ENCODE assay signal across 30 cellular contexts in the genomic region with DNA sequence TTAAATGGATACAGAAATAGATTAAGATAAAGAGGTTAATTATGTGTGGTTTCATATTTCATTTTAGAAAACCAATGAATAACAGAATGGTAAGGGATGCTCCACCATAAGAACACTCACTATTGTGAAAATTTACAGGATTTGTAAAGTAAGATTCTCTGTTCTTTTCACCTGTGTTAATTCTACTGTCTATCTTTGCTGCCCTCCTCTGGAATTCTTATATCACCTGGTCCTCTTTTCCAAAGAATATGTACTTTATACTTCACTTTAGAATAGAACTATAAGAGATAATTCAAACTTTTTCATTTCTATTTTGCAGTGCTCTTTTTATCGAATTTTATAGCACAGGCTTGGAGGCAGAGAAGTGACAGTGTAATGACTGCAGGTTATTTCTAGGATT.
A peak's percentile ranks its signal among the peaks of the same experiment; 100 is the strongest.
DNase-seq lines count a peak whose midpoint lies in the region; ATAC-seq and TF ChIP-seq lines count a peak whose summit lies in the region.
"Had no signal": no experiment of that assay in that cellular context is flagged by ENCODE, and none has a peak within 500 bp of the region (broad histone marks: within the 10 kb centered on the region; RNA-seq: fewer than 3 reads in every experiment).

No MANE protein-coding gene starts in this region.

- H3K9me3 Mint-ChIP-seq in endodermal cell, result no peaks in the 10 kb centered on the region

- TF ChIP-seq CTCF in DND-41 (IDR thresholded peaks at IDR 0.05; ENCODE audit: borderline replicate concordance, extremely low read depth, low read length, poor library complexity, severe bottlenecking), result peak; percentile 4
- TF ChIP-seq CTCF in endodermal cell (conservative IDR thresholded peaks at IDR 0.05), result peak; percentile 33

- H3K27me3 Mint-ChIP-seq in endodermal cell (ENCODE audit: insufficient read depth), result no peaks in the 10 kb centered on the region
- H3K27me3 Mint-ChIP-seq: CD4-positive, alpha-beta T cell; naive thymus-derived CD4-positive, alpha-beta T cell had no signal

- no peak overlapping the region for H2AFZ ChIP-seq in DND-41 (ENCODE audit: low read depth, low read length)

- H3K4me3 Mint-ChIP-seq in endodermal cell, result no peak overlapping the region
- H3K4me3 Mint-ChIP-seq: CD4-positive, alpha-beta T cell; naive thymus-derived CD4-positive, alpha-beta T cell had no signal

- H3K79me2 ChIP-seq in DND-41 (ENCODE audit: insufficient read depth, low read length), result no peaks in the 10 kb centered on the region

- peaks cover 2% of the 10 kb centered on the region for H3K4me1 Mint-ChIP-seq in endodermal cell
- H3K4me1 Mint-ChIP-seq: naive thymus-derived CD4-positive, alpha-beta T cell had no signal

- H3K4me3 ChIP-seq in DND-41 (ENCODE audit: low read depth in 1 of 2, low read length in 2 of 2) (no peak overlapping the region), endodermal cell (ENCODE audit: low read length) (no peak overlapping the region)
- H3K4me3 ChIP-seq: body of pancreas, heart right ventricle, lower lobe of right lung, thyroid gland, uterus had no signal

- H3K9me3 ChIP-seq in DND-41 (ENCODE audit: insufficient read depth, low read length, severe bottlenecking), result no peaks in the 10 kb centered on the region
- H3K9me3 ChIP-seq in endodermal cell (ENCODE audit: control insufficient read depth, low read length), result no peaks in the 10 kb centered on the region
- H3K9me3 ChIP-seq: body of pancreas, heart right ventricle, lower lobe of right lung, thyroid gland, uterus had no signal

- H3K9ac ChIP-seq in DND-41 (ENCODE audit: low read depth, low read length) (no peak overlapping the region), endodermal cell (ENCODE audit: extremely low read depth, low read length, poor library complexity, severe bottlenecking) (no peak overlapping the region)

- H3K4me1 ChIP-seq in DND-41 (ENCODE audit: insufficient read depth, low read length) (no peaks in the 10 kb centered on the region), endodermal cell (ENCODE audit: control insufficient read depth, insufficient read depth, low read length) (no peaks in the 10 kb centered on the region)
- H3K4me1 ChIP-seq: body of pancreas, heart right ventricle, lower lobe of right lung, thyroid gland, uterus had no signal

- no peaks in the 10 kb centered on the region for H3K36me3 Mint-ChIP-seq in endodermal cell (ENCODE audit: low read depth)
- H3K36me3 Mint-ChIP-seq: naive thymus-derived CD4-positive, alpha-beta T cell had no signal

- DNase-seq in DMS53 (lab: John Stamatoyannopoulos, UW) (peak; percentile 0), DMS53 treated with DMSO at 0.1 percent for 48 hours (lab: John Stamatoyannopoulos, UW; ENCODE audit: unreplicated experiment) (no peak), DND-41 (no peak), NCI-H748 treated with DMSO at 0.1 percent for 48 hours (lab: John Stamatoyannopoulos, UW) (peak; percentile 87), endodermal cell (no peak), KG1 (lab: John Stamatoyannopoulos, UW) (no peak)
- DNase-seq: activated CD4-positive, alpha-beta T cell treated with anti-CD3 and anti-CD28 coated beads for 4 hours; activated naive CD4-positive, alpha-beta T cell treated with anti-CD3 and anti-CD28 coated beads, Interleukin-2, amount 50 U/mL, for 16 hours; AML-193; body of pancreas; CD4-positive, alpha-beta T cell; heart right ventricle; Karpas-422; kidney; lower lobe of right lung; naive thymus-derived CD4-positive, alpha-beta T cell; NCI-H2029; NCI-H446; NK-92 treated with Interleukin-12 subunit alpha and Interleukin-12 subunit beta, amount 100 ng/mL, for 24 hours; nucleus accumbens; SIG-M5; stimulated activated CD4-positive, alpha-beta T cell treated with anti-CD3 and anti-CD28 coated beads, Interleukin-4, amount 100 ng/mL, for 1 hour; SW 1271; T-helper 9 cell; thyroid gland; uterus had no signal

- H4K20me1 ChIP-seq in DND-41 (ENCODE audit: insufficient read depth, low read length), result no peaks in the 10 kb centered on the region

- ATAC-seq in DND-41 (ENCODE audit: insufficient read depth, low read depth) (no peak), HG03095 (IDR thresholded peaks at IDR 0.05; ENCODE audit: unreplicated experiment) (no peak), GM18858 (IDR thresholded peaks at IDR 0.05; ENCODE audit: unreplicated experiment) (no peak)
- ATAC-seq: body of pancreas; heart right ventricle; lower lobe of right lung; naive thymus-derived CD4-positive, alpha-beta T cell; Panc1 had no signal

- no peak overlapping the region for H3K27ac ChIP-seq in DND-41 (ENCODE audit: low read length)
- H3K27ac ChIP-seq in endodermal cell (ENCODE audit: low read depth, low read length), result no peak overlapping the region
- H3K27ac ChIP-seq: body of pancreas, heart right ventricle, lower lobe of right lung, thyroid gland, uterus had no signal

- 60 to 80% methylated on average over 1 of the region's 1 CpG for WGBS in endodermal cell (ENCODE audit: insufficient coverage in 1 of 2, insufficient read length in 1 of 2), 2 experiments

- H3K36me3 ChIP-seq in DND-41 (ENCODE audit: insufficient read depth, low read length) (no peaks in the 10 kb centered on the region), endodermal cell (ENCODE audit: control insufficient read depth, insufficient read depth, low read length) (no peaks in the 10 kb centered on the region)
- H3K36me3 ChIP-seq: heart right ventricle, lower lobe of right lung, thyroid gland, uterus had no signal

- H3K4me2 ChIP-seq in DND-41 (ENCODE audit: insufficient read depth, low read length), result no peak overlapping the region

- H3K27ac Mint-ChIP-seq in endodermal cell, result no peak overlapping the region
- H3K27ac Mint-ChIP-seq: activated T-helper 2 cell treated with anti-CD3 and anti-CD28 coated beads, Interferon-gamma antibody, Interleukin-2, Interleukin-4, amounts not matched to agents 10 μg/mL and 5 μg/mL and 100 μg/mL, durations not matched to agents 14 hours and 24 hours and 36 hours; CD4-positive, alpha-beta T cell; naive thymus-derived CD4-positive, alpha-beta T cell had no signal

- H3K27me3 ChIP-seq in DND-41 (ENCODE audit: insufficient read depth, low read length, poor library complexity) (no peaks in the 10 kb centered on the region), endodermal cell (ENCODE audit: control insufficient read depth, insufficient read depth, low read length, poor library complexity, severe bottlenecking) (no peaks in the 10 kb centered on the region)
- H3K27me3 ChIP-seq: body of pancreas, heart right ventricle, thyroid gland, uterus had no signal

Comparison
In these comparisons a context has a peak if more than half of its experiments do, and no peak if none do; other contexts are left out.
1. DNase-seq: peak in DMS53 (single experiment) and NCI-H748 treated with DMSO at 0.1 percent for 48 hours (single experiment); none in DMS53 treated with DMSO at 0.1 percent for 48 hours (single experiment), DND-41 (single experiment), endodermal cell (single experiment) and KG1 (single experiment).